In the genomic region with DNA sequence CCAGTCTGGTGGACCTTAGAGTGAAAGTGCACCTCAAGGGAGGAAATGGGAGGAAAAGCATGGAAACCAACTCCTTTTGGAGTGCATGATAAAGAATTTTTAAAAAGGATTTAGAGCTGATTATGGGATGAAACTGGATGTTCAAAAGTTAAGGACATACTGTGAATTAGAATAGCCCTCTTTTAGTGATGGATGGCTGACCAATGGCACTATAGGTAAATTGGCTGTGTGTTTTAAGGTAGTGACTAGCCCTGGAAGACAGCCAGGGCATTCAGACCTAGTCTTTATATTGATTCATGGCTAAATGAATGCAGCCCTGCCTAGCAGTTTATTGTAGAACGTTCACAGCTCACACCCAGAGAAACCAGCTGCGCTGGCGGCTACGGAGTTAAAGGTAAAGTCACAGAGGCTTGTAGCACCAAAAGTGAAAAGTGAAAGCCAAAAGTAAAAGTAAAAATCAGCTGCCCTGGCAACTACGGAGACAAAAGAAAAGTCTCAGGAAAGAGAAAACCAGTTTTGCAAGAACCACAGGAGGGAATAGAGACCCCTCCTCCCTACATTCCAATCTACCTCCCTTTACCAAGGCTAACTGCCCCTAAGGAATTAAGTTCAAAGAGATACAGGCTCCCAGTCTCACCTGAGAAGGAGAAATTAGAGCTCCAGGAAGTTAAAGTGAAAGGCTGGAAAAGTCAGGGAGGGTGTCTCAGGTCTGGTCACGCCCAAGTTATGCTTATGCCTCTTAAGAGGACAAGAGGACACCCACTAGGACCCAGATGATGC, we compare ENCODE assay signal across 8 cellular contexts. TPM values are rescaled to one million over a fixed set of nuclear protein-coding genes. Genes with fewer than 3 reads are reported as not detected.
DNase-seq lines count a peak whose midpoint lies in the region; ATAC-seq and TF ChIP-seq lines count a peak whose summit lies in the region.

No MANE protein-coding gene starts in this region.

- H3K27ac ChIP-seq in muscle layer of colon (ENCODE audit: low read depth, low read length), result no peak overlapping the region
- H3K27ac ChIP-seq in upper lobe of right lung, result peak overlapping the region; percentile 49

- no peak overlapping the region for H3K27ac Mint-ChIP-seq in endothelial cell (ENCODE audit: unreplicated experiment)

- H3K9ac ChIP-seq in muscle layer of colon (ENCODE audit: low read length), result no peak overlapping the region

- H3K9me3 ChIP-seq in muscle layer of colon (ENCODE audit: low read length) (no peaks in the 10 kb centered on the region), upper lobe of right lung (no peaks in the 10 kb centered on the region)

- H3K36me3 Mint-ChIP-seq in endothelial cell (ENCODE audit: low read depth, unreplicated experiment), result no peaks in the 10 kb centered on the region

- no peaks in the 10 kb centered on the region for H3K27me3 Mint-ChIP-seq in endothelial cell (ENCODE audit: unreplicated experiment)

- H3K4me1 ChIP-seq in muscle layer of colon (ENCODE audit: insufficient read depth, low read length), result peaks cover 12% of the 10 kb centered on the region
- H3K4me1 ChIP-seq in upper lobe of right lung, result peaks cover 25% of the 10 kb centered on the region

- peaks cover 26% of the 10 kb centered on the region for H3K4me1 Mint-ChIP-seq in endothelial cell (ENCODE audit: unreplicated experiment)

- TF ChIP-seq CTCF in endothelial cell (IDR thresholded peaks at IDR 0.05; ENCODE audit: unreplicated experiment) (no peak), upper lobe of right lung (IDR thresholded peaks at IDR 0.05) (no peak)

- H3K36me3 ChIP-seq in muscle layer of colon (ENCODE audit: insufficient read depth, low read length) (no peaks in the 10 kb centered on the region), upper lobe of right lung (no peaks in the 10 kb centered on the region)

- peak overlapping the region; percentile 83 for H3K4me3 Mint-ChIP-seq in endothelial cell (ENCODE audit: unreplicated experiment)

- DNase-seq in ELF-1 (ENCODE audit: low read depth, low spot score), result peak; percentile 93
- DNase-seq in SKM-1 (lab: John Stamatoyannopoulos, UW; ENCODE audit: unreplicated experiment), result peak; percentile 16
- no peak for DNase-seq in endothelial cell (ENCODE audit: low spot score)
- DNase-seq in upper lobe of right lung, result no peak
- DNase-seq in NCI-H82 treated with DMSO at 0.1 percent for 48 hours (lab: John Stamatoyannopoulos, UW; ENCODE audit: unreplicated experiment), result no peak

- H3K27me3 ChIP-seq in muscle layer of colon (ENCODE audit: control insufficient read depth in 1 of 2, insufficient read depth in 2 of 2, low read length in 2 of 2) (no peaks in the 10 kb centered on the region), upper lobe of right lung (no peaks in the 10 kb centered on the region)

- ATAC-seq in HG02943 (IDR thresholded peaks at IDR 0.05; ENCODE audit: low read depth, unreplicated experiment) (peak; percentile 59), upper lobe of right lung (peak; percentile 86), HG03045 (IDR thresholded peaks at IDR 0.05; ENCODE audit: unreplicated experiment) (no peak)

- H3K4me3 ChIP-seq in muscle layer of colon (ENCODE audit: low read depth in 1 of 2, low read length in 2 of 2) (peak overlapping the region; percentile 28 to 71), upper lobe of right lung (peak overlapping the region; percentile 44)

- intact Hi-C loops in upper lobe of right lung (cut with DNase I), result no loop called here

- H3K9me3 Mint-ChIP-seq in endothelial cell (ENCODE audit: unreplicated experiment), result no peaks in the 10 kb centered on the region

RNA-seq across cellular contexts. Expression of a gene that starts 21.8 kb away (rescaled TPM):
- 0.38 TPM for total RNA-seq in endothelial cell (ENCODE audit: unreplicated experiment)
- total RNA-seq in upper lobe of right lung, result 0.52 TPM

Comparison
In these comparisons a context has a peak if more than half of its experiments do, and no peak if none do; other contexts are left out.
1. DNase-seq: peak in ELF-1 (single experiment) and SKM-1 (single experiment); none in endothelial cell (single experiment), upper lobe of right lung (single experiment) and NCI-H82 treated with DMSO at 0.1 percent for 48 hours (single experiment).